ENCODE assay signal across 2 cellular contexts in genomic region chr2:64273524-64274398, GRCh38.
TF ChIP-seq lines count a peak whose summit lies in the region.

No MANE protein-coding gene starts in this region.

TF ChIP-seq in GM23338, 12 proteins besides CTCF, POLR2A, EP300 and RAD21 (continued from another document):
- TF ChIP-seq CREB1 (CRISPR knock-in tag; IDR thresholded peaks at IDR 0.05; ENCODE audit: low read depth) (no peak), EZH2phosphoT487 (IDR thresholded peaks at IDR 0.05; ENCODE audit: unreplicated experiment) (no peak), ZNF114 (CRISPR knock-in tag; IDR thresholded peaks at IDR 0.05) (no peak), NANOG (IDR thresholded peaks at IDR 0.05; ENCODE audit: borderline replicate concordance) (no peak), ZNF331 (CRISPR knock-in tag; IDR thresholded peaks at IDR 0.05; ENCODE audit: low read depth) (no peak)
- TF ChIP-seq, protein P1, sequence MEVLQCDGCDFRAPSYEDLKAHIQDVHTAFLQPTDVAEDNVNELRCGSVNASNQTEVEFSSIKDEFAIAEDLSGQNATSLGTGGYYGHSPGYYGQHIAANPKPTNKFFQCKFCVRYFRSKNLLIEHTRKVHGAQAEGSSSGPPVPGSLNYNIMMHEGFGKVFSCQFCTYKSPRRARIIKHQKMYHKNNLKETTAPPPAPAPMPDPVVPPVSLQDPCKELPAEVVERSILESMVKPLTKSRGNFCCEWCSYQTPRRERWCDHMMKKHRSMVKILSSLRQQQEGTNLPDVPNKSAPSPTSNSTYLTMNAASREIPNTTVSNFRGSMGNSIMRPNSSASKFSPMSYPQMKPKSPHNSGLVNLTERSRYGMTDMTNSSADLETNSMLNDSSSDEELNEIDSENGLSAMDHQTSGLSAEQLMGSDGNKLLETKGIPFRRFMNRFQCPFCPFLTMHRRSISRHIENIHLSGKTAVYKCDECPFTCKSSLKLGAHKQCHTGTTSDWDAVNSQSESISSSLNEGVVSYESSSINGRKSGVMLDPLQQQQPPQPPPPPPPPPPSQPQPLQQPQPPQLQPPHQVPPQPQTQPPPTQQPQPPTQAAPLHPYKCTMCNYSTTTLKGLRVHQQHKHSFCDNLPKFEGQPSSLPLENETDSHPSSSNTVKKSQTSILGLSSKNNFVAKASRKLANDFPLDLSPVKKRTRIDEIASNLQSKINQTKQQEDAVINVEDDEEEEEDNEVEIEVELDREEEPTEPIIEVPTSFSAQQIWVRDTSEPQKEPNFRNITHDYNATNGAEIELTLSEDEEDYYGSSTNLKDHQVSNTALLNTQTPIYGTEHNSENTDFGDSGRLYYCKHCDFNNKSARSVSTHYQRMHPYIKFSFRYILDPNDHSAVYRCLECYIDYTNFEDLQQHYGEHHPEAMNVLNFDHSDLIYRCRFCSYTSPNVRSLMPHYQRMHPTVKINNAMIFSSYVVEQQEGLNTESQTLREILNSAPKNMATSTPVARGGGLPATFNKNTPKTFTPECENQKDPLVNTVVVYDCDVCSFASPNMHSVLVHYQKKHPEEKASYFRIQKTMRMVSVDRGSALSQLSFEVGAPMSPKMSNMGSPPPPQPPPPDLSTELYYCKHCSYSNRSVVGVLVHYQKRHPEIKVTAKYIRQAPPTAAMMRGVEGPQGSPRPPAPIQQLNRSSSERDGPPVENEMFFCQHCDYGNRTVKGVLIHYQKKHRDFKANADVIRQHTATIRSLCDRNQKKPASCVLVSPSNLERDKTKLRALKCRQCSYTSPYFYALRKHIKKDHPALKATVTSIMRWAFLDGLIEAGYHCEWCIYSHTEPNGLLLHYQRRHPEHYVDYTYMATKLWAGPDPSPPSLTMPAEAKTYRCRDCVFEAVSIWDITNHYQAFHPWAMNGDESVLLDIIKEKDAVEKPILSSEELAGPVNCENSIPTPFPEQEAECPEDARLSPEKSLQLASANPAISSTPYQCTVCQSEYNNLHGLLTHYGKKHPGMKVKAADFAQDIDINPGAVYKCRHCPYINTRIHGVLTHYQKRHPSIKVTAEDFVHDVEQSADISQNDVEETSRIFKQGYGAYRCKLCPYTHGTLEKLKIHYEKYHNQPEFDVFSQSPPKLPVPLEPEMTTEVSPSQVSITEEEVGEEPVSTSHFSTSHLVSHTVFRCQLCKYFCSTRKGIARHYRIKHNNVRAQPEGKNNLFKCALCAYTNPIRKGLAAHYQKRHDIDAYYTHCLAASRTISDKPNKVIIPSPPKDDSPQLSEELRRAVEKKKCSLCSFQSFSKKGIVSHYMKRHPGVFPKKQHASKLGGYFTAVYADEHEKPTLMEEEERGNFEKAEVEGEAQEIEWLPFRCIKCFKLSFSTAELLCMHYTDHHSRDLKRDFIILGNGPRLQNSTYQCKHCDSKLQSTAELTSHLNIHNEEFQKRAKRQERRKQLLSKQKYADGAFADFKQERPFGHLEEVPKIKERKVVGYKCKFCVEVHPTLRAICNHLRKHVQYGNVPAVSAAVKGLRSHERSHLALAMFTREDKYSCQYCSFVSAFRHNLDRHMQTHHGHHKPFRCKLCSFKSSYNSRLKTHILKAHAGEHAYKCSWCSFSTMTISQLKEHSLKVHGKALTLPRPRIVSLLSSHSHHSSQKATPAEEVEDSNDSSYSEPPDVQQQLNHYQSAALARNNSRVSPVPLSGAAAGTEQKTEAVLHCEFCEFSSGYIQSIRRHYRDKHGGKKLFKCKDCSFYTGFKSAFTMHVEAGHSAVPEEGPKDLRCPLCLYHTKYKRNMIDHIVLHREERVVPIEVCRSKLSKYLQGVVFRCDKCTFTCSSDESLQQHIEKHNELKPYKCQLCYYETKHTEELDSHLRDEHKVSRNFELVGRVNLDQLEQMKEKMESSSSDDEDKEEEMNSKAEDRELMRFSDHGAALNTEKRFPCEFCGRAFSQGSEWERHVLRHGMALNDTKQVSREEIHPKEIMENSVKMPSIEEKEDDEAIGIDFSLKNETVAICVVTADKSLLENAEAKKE (CRISPR knock-in tag; IDR thresholded peaks at IDR 0.05) = no peak
- TF ChIP-seq, protein P2, sequence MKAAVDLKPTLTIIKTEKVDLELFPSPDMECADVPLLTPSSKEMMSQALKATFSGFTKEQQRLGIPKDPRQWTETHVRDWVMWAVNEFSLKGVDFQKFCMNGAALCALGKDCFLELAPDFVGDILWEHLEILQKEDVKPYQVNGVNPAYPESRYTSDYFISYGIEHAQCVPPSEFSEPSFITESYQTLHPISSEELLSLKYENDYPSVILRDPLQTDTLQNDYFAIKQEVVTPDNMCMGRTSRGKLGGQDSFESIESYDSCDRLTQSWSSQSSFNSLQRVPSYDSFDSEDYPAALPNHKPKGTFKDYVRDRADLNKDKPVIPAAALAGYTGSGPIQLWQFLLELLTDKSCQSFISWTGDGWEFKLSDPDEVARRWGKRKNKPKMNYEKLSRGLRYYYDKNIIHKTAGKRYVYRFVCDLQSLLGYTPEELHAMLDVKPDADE (IDR thresholded peaks at IDR 0.05) = no peak

TF ChIP-seq in SK-N-SH, 30 proteins besides CTCF, POLR2A, EP300 and RAD21 (continued from another document):
- TF ChIP-seq RXRA (IDR thresholded peaks at IDR 0.05; ENCODE audit: borderline replicate concordance, low read depth) (0 out of 2 replicates have a peak, but pooled peaks have one; percentile 40), SIN3A (IDR thresholded peaks at IDR 0.05; ENCODE audit: borderline replicate concordance, low read depth, low read length) (no peak), TEAD4 (IDR thresholded peaks at IDR 0.05; ENCODE audit: borderline replicate concordance, insufficient read depth) (no peak), POLR2AphosphoS5 (IDR thresholded peaks at IDR 0.05; ENCODE audit: low read depth, low read length) (peak; percentile 15; the same call in 1 of the 2 replicates), JUND (IDR thresholded peaks at IDR 0.05) (peak; percentile 74), SMC3 (IDR thresholded peaks at IDR 0.05; ENCODE audit: low read depth, low read length) (no peak), TCF12 (IDR thresholded peaks at IDR 0.05) (peak; percentile 91), NRF1 (IDR thresholded peaks at IDR 0.05; ENCODE audit: low read depth, low read length) (no peak), EZH2phosphoT487 (IDR thresholded peaks at IDR 0.05; ENCODE audit: borderline replicate concordance, low read depth) (no peak), ELF1 (IDR thresholded peaks at IDR 0.05) (no peak), GABPA (IDR thresholded peaks at IDR 0.05; ENCODE audit: low read depth) (no peak), MEF2A (IDR thresholded peaks at IDR 0.05; ENCODE audit: borderline replicate concordance, low read depth) (0 out of 2 replicates have a peak, but pooled peaks have one; percentile 47), NFIC (IDR thresholded peaks at IDR 0.05; ENCODE audit: borderline replicate concordance) (peak; percentile 92), PBX3 (IDR thresholded peaks at IDR 0.05) (peak; percentile 50; the same call in 1 of the 2 replicates), YY1 (IDR thresholded peaks at IDR 0.05; ENCODE audit: low read depth) (peak; percentile 16; the same call in 1 of the 2 replicates), CHD2 (IDR thresholded peaks at IDR 0.05; ENCODE audit: low read length, partially characterized antibody) (no peak), MXI1 (IDR thresholded peaks at IDR 0.05; ENCODE audit: low read depth, low read length) (no peak), GATA2 (CRISPR knock-in tag; IDR thresholded peaks at IDR 0.05) (no peak), FOSL2 (IDR thresholded peaks at IDR 0.05; ENCODE audit: borderline replicate concordance, low read depth) (peak; percentile 84; the same call in 1 of the 2 replicates)
- TF ChIP-seq, protein P3, sequence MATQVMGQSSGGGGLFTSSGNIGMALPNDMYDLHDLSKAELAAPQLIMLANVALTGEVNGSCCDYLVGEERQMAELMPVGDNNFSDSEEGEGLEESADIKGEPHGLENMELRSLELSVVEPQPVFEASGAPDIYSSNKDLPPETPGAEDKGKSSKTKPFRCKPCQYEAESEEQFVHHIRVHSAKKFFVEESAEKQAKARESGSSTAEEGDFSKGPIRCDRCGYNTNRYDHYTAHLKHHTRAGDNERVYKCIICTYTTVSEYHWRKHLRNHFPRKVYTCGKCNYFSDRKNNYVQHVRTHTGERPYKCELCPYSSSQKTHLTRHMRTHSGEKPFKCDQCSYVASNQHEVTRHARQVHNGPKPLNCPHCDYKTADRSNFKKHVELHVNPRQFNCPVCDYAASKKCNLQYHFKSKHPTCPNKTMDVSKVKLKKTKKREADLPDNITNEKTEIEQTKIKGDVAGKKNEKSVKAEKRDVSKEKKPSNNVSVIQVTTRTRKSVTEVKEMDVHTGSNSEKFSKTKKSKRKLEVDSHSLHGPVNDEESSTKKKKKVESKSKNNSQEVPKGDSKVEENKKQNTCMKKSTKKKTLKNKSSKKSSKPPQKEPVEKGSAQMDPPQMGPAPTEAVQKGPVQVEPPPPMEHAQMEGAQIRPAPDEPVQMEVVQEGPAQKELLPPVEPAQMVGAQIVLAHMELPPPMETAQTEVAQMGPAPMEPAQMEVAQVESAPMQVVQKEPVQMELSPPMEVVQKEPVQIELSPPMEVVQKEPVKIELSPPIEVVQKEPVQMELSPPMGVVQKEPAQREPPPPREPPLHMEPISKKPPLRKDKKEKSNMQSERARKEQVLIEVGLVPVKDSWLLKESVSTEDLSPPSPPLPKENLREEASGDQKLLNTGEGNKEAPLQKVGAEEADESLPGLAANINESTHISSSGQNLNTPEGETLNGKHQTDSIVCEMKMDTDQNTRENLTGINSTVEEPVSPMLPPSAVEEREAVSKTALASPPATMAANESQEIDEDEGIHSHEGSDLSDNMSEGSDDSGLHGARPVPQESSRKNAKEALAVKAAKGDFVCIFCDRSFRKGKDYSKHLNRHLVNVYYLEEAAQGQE (IDR thresholded peaks at IDR 0.05; ENCODE audit: low read depth, low read length) = no peak
- TF ChIP-seq, protein P4, sequence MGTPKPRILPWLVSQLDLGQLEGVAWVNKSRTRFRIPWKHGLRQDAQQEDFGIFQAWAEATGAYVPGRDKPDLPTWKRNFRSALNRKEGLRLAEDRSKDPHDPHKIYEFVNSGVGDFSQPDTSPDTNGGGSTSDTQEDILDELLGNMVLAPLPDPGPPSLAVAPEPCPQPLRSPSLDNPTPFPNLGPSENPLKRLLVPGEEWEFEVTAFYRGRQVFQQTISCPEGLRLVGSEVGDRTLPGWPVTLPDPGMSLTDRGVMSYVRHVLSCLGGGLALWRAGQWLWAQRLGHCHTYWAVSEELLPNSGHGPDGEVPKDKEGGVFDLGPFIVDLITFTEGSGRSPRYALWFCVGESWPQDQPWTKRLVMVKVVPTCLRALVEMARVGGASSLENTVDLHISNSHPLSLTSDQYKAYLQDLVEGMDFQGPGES (IDR thresholded peaks at IDR 0.05; ENCODE audit: low read depth, low read length) = no peak
- TF ChIP-seq, protein P5, sequence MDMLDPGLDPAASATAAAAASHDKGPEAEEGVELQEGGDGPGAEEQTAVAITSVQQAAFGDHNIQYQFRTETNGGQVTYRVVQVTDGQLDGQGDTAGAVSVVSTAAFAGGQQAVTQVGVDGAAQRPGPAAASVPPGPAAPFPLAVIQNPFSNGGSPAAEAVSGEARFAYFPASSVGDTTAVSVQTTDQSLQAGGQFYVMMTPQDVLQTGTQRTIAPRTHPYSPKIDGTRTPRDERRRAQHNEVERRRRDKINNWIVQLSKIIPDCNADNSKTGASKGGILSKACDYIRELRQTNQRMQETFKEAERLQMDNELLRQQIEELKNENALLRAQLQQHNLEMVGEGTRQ (IDR thresholded peaks at IDR 0.05; ENCODE audit: borderline replicate concordance, low read depth, low read length) = no peak
- TF ChIP-seq, protein P6, sequence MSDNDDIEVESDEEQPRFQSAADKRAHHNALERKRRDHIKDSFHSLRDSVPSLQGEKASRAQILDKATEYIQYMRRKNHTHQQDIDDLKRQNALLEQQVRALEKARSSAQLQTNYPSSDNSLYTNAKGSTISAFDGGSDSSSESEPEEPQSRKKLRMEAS (IDR thresholded peaks at IDR 0.05; ENCODE audit: low read depth) = peak; percentile 66; the same call in 1 of the 2 replicates
